1 cellular context compared by ENCODE assay signal in genomic region chr2:64144057-64145013, GRCh38.
A peak's percentile ranks its signal among the peaks of the same experiment; 100 is the strongest.
TF ChIP-seq lines count a peak whose summit lies in the region.

A gene with protein sequence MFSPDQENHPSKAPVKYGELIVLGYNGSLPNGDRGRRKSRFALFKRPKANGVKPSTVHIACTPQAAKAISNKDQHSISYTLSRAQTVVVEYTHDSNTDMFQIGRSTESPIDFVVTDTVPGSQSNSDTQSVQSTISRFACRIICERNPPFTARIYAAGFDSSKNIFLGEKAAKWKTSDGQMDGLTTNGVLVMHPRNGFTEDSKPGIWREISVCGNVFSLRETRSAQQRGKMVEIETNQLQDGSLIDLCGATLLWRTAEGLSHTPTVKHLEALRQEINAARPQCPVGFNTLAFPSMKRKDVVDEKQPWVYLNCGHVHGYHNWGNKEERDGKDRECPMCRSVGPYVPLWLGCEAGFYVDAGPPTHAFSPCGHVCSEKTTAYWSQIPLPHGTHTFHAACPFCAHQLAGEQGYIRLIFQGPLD (minus strand): TSS chr2:64144420. CDS start chr2:64108310, 36,110 bp downstream.

TF ChIP-seq in K562, 482 proteins besides CTCF, POLR2A, EP300 and RAD21 (continued from another document and continues in another):
- peak; percentile 37; the same call in 1 of the 2 replicates for TF ChIP-seq NR2C2 (CRISPR knock-in tag; IDR thresholded peaks at IDR 0.05)
- peak; percentile 67; the same call in 1 of the 2 replicates for TF ChIP-seq NR2C2 (tag; IDR thresholded peaks at IDR 0.05)
- peak; percentile 27 for TF ChIP-seq PRPF4 (IDR thresholded peaks at IDR 0.05; ENCODE audit: insufficient read depth, low read depth, low read length, poor library complexity, severe bottlenecking)
- TF ChIP-seq SETDB1 (IDR thresholded peaks at IDR 0.05; ENCODE audit: low read length) = no peak
- TF ChIP-seq, protein P1, sequence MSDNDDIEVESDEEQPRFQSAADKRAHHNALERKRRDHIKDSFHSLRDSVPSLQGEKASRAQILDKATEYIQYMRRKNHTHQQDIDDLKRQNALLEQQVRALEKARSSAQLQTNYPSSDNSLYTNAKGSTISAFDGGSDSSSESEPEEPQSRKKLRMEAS (CRISPR knock-in tag; IDR thresholded peaks at IDR 0.05) = peak; percentile 49
- peak; percentile 11 for TF ChIP-seq ZBTB8A (IDR thresholded peaks at IDR 0.05; ENCODE audit: partially characterized antibody)
- peak; percentile 90 for TF ChIP-seq TBP (optimal IDR thresholded peaks at IDR 0.05; ENCODE audit: low read depth, low read length)
- TF ChIP-seq AFF4 (CRISPR knock-in tag; IDR thresholded peaks at IDR 0.05) = peak; percentile 92; the same call in 1 of the 2 replicates
- TF ChIP-seq CBX2 (IDR thresholded peaks at IDR 0.05; ENCODE audit: insufficient read depth, low read length, poor library complexity, severe bottlenecking) = no peak
- 0 out of 2 replicates have a peak, but pooled peaks have one; percentile 65 for TF ChIP-seq ZNF232 (CRISPR knock-in tag; IDR thresholded peaks at IDR 0.05)
- TF ChIP-seq PHF8 (IDR thresholded peaks at IDR 0.05; ENCODE audit: borderline replicate concordance, low read length) = peak; percentile 86; the same call in 1 of the 2 replicates
- peak; percentile 22; the same call in 1 of the 2 replicates for TF ChIP-seq ATF7 (IDR thresholded peaks at IDR 0.05)
- peak; percentile 64; the same call in 1 of the 2 replicates for TF ChIP-seq ELF1 (tag; IDR thresholded peaks at IDR 0.05)
- peak; percentile 87; the same call in 1 of the 2 replicates for TF ChIP-seq ZC3H4 (CRISPR knock-in tag; IDR thresholded peaks at IDR 0.05; ENCODE audit: borderline replicate concordance)
- no peak for TF ChIP-seq CBFA2T2 (conservative IDR thresholded peaks at IDR 0.05)
- no peak; the same call in none of the 2 replicates for TF ChIP-seq SMAD4 (CRISPR knock-in tag; conservative IDR thresholded peaks at IDR 0.05)
- TF ChIP-seq ZBTB40 (IDR thresholded peaks at IDR 0.05) = peak; percentile 82
- no peak for TF ChIP-seq ZBTB40 (CRISPR knock-in tag; IDR thresholded peaks at IDR 0.05)
- peak; percentile 86 for TF ChIP-seq ZBTB7A (IDR thresholded peaks at IDR 0.05; ENCODE audit: borderline replicate concordance, control insufficient read depth, low read depth, low read length)
- peak; percentile 63 for TF ChIP-seq FIP1L1 (IDR thresholded peaks at IDR 0.05; ENCODE audit: low read depth, low read length, poor library complexity, severe bottlenecking)
- peak; percentile 39 for TF ChIP-seq U2AF1 (optimal IDR thresholded peaks at IDR 0.05; ENCODE audit: low read depth, low read length)
- peak; percentile 61 for TF ChIP-seq RBBP5 (IDR thresholded peaks at IDR 0.05; ENCODE audit: borderline replicate concordance, insufficient read depth, low read length, poor library complexity, severe bottlenecking)
- TF ChIP-seq CXXC5 (CRISPR knock-in tag; IDR thresholded peaks at IDR 0.05) = peak; percentile 66; the same call in 1 of the 2 replicates
- TF ChIP-seq NFATC3 (IDR thresholded peaks at IDR 0.05) = no peak
- TF ChIP-seq NCOA6 (IDR thresholded peaks at IDR 0.05) = peak; percentile 95
- peak; percentile 74 for TF ChIP-seq POLR2B (IDR thresholded peaks at IDR 0.05; ENCODE audit: low read depth, partially characterized antibody)
- peak; percentile 58 for TF ChIP-seq SAP30 (IDR thresholded peaks at IDR 0.05; ENCODE audit: borderline replicate concordance, insufficient read depth, low read depth, low read length, poor library complexity, severe bottlenecking)
- TF ChIP-seq CBX5 (IDR thresholded peaks at IDR 0.05; ENCODE audit: borderline replicate concordance, low read depth) = peak; percentile 15; the same call in 1 of the 2 replicates
- peak; percentile 57; the same call in 1 of the 2 replicates for TF ChIP-seq ZBTB2 (IDR thresholded peaks at IDR 0.05)
- 0 out of 2 replicates have a peak, but pooled peaks have one; percentile 21 for TF ChIP-seq TCF3 (CRISPR knock-in tag; IDR thresholded peaks at IDR 0.05)
- TF ChIP-seq HMGN3 (IDR thresholded peaks at IDR 0.05; ENCODE audit: borderline replicate concordance, extremely low read depth, insufficient read length, low read depth, low read length) = peak; percentile 38
- 0 out of 2 replicates have a peak, but pooled peaks have one; percentile 14 for TF ChIP-seq MTF1 (CRISPR knock-in tag; IDR thresholded peaks at IDR 0.05; ENCODE audit: borderline replicate concordance)
- no peak for TF ChIP-seq EWSR1 (IDR thresholded peaks at IDR 0.05; ENCODE audit: borderline replicate concordance, low read depth, partially characterized antibody)
- peak; percentile 50; the same call in 1 of the 2 replicates for TF ChIP-seq ESRRA (IDR thresholded peaks at IDR 0.05; ENCODE audit: borderline replicate concordance, low read depth)
- TF ChIP-seq, protein P2, sequence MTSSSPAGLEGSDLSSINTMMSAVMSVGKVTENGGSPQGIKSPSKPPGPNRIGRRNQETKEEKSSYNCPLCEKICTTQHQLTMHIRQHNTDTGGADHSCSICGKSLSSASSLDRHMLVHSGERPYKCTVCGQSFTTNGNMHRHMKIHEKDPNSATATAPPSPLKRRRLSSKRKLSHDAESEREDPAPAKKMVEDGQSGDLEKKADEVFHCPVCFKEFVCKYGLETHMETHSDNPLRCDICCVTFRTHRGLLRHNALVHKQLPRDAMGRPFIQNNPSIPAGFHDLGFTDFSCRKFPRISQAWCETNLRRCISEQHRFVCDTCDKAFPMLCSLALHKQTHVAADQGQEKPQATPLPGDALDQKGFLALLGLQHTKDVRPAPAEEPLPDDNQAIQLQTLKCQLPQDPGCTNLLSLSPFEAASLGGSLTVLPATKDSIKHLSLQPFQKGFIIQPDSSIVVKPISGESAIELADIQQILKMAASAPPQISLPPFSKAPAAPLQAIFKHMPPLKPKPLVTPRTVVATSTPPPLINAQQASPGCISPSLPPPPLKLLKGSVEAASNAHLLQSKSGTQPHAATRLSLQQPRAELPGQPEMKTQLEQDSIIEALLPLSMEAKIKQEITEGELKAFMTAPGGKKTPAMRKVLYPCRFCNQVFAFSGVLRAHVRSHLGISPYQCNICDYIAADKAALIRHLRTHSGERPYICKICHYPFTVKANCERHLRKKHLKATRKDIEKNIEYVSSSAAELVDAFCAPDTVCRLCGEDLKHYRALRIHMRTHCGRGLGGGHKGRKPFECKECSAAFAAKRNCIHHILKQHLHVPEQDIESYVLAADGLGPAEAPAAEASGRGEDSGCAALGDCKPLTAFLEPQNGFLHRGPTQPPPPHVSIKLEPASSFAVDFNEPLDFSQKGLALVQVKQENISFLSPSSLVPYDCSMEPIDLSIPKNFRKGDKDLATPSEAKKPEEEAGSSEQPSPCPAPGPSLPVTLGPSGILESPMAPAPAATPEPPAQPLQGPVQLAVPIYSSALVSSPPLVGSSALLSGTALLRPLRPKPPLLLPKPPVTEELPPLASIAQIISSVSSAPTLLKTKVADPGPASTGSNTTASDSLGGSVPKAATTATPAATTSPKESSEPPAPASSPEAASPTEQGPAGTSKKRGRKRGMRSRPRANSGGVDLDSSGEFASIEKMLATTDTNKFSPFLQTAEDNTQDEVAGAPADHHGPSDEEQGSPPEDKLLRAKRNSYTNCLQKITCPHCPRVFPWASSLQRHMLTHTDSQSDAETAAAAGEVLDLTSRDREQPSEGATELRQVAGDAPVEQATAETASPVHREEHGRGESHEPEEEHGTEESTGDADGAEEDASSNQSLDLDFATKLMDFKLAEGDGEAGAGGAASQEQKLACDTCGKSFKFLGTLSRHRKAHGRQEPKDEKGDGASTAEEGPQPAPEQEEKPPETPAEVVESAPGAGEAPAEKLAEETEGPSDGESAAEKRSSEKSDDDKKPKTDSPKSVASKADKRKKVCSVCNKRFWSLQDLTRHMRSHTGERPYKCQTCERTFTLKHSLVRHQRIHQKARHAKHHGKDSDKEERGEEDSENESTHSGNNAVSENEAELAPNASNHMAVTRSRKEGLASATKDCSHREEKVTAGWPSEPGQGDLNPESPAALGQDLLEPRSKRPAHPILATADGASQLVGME (CRISPR knock-in tag; IDR thresholded peaks at IDR 0.05) = peak; percentile 62; the same call in 1 of the 2 replicates
- peak; percentile 85 for TF ChIP-seq POLR2H (tag; IDR thresholded peaks at IDR 0.05; ENCODE audit: low read depth)
- no peak for TF ChIP-seq LARP7 (IDR thresholded peaks at IDR 0.05)
